ENCODE assay signal across 8 cellular contexts in genomic region chr12:63802012-63802608, GRCh38. TPM values are rescaled to one million over a fixed set of nuclear protein-coding genes. Genes with fewer than 3 reads are reported as not detected.
A peak's percentile ranks its signal among the peaks of the same experiment; 100 is the strongest.
DNase-seq lines count a peak whose midpoint lies in the region; ATAC-seq and TF ChIP-seq lines count a peak whose summit lies in the region.

No MANE protein-coding gene starts in this region.

- H3K4me1 ChIP-seq in lung (ENCODE audit: control insufficient read depth in 2 of 2, insufficient read depth in 2 of 2, low read length in 2 of 2), result no peaks in the 10 kb centered on the region

- 68 to 73% methylated on average over 6 of the region's 6 CpGs for WGBS in lung, 2 donors

- H3K4me3 ChIP-seq in AG10803 (ENCODE audit: low read length), result no peak overlapping the region
- H3K4me3 ChIP-seq in brain microvascular endothelial cell (ENCODE audit: low read depth, low read length), result no peak overlapping the region
- H3K4me3 ChIP-seq in lung, result no peak overlapping the region

- H3K27ac ChIP-seq in brain microvascular endothelial cell (no peak overlapping the region), lung (ENCODE audit: low read depth in 1 of 2, low read length in 1 of 2) (no peak overlapping the region)

- no peaks in the 10 kb centered on the region for H3K27me3 ChIP-seq in brain microvascular endothelial cell (replicated peaks)
- no peaks in the 10 kb centered on the region for H3K27me3 ChIP-seq in lung (ENCODE audit: control insufficient read depth, insufficient read depth)

- H3K9me3 ChIP-seq in lung (ENCODE audit: control insufficient read depth in 2 of 2, insufficient read depth in 1 of 2, low read length in 1 of 2), result no peaks in the 10 kb centered on the region

- H3K36me3 ChIP-seq in brain microvascular endothelial cell (replicated peaks) (no peaks in the 10 kb centered on the region), lung (ENCODE audit: control insufficient read depth in 2 of 2, insufficient read depth in 2 of 2, low read length in 2 of 2) (peaks cover 2 to 18% of the 10 kb centered on the region in 2 donors)

- peak; percentile 30 for DNase-seq in AG10803 (ENCODE audit: low read depth)
- DNase-seq in NCI-H2107 (lab: John Stamatoyannopoulos, UW), result peak; percentile 15
- DNase-seq in brain microvascular endothelial cell, result no peak
- DNase-seq in lung (ENCODE audit: low spot score), result no peak
- DNase-seq in activated CD4-positive, CD25-positive, alpha-beta regulatory T cell treated with anti-CD3 and anti-CD28 coated beads, Interleukin-2, amount 50 U/mL, for 72 hours, result no peak
- no peak for DNase-seq in effector CD4-positive, alpha-beta T cell

- TF ChIP-seq CTCF in AG10803 (conservative IDR thresholded peaks at IDR 0.05; ENCODE audit: low read length) (peak; percentile 70), brain microvascular endothelial cell (IDR thresholded peaks at IDR 0.05; ENCODE audit: low read depth, low read length, missing control alignments) (peak; percentile 44), lung (IDR thresholded peaks at IDR 0.05; ENCODE audit: control extremely low read depth, extremely low read depth) (peak; percentile 35)

- ATAC-seq in GM19035 (IDR thresholded peaks at IDR 0.05; ENCODE audit: unreplicated experiment), result peak; percentile 47
- no peak for ATAC-seq in lung (ENCODE audit: insufficient read depth, low FRiP score)
- ATAC-seq in GM21526 (IDR thresholded peaks at IDR 0.05; ENCODE audit: low FRiP score, unreplicated experiment), result no peak

- in situ Hi-C loops in brain microvascular endothelial cell (cut with HindIII; ENCODE audit: low pct_ligation_motif_present, low sequenced_read_pairs), result no loop called here

RNA-seq across cellular contexts. Expression of gene RXYLT1, which starts 22.4 kb away (rescaled TPM):
- total RNA-seq in lung, result 10 to 100 TPM; 10.4 to 14.3 TPM
- 10 to 100 TPM in 1 of 2 donors, 1 to 10 TPM in 1; 8.0 to 14.9 TPM for polyA plus RNA-seq in lung

RNA-seq across cellular contexts. Expression of gene SRGAP1, which starts 42.4 kb away (rescaled TPM):
- 10 to 100 TPM; 10.4 to 12.4 TPM for total RNA-seq in lung
- polyA plus RNA-seq in lung, result 1 to 10 TPM; 1.8 to 2.0 TPM

Comparison
In these comparisons a context has a peak if more than half of its experiments do, and no peak if none do; other contexts are left out.
1. DNase-seq: peak in AG10803 (single experiment) and NCI-H2107 (single experiment); none in brain microvascular endothelial cell (single experiment), lung (single experiment), activated CD4-positive, CD25-positive, alpha-beta regulatory T cell treated with anti-CD3 and anti-CD28 coated beads, Interleukin-2, amount 50 U/mL, for 72 hours (single experiment) and effector CD4-positive, alpha-beta T cell (single experiment).
2. Peak in every context shown above with its lines, with median percentiles within 50 percentile points of each other: CTCF ChIP-seq.